19 cellular contexts compared by ENCODE assay signal in the genomic region with DNA sequence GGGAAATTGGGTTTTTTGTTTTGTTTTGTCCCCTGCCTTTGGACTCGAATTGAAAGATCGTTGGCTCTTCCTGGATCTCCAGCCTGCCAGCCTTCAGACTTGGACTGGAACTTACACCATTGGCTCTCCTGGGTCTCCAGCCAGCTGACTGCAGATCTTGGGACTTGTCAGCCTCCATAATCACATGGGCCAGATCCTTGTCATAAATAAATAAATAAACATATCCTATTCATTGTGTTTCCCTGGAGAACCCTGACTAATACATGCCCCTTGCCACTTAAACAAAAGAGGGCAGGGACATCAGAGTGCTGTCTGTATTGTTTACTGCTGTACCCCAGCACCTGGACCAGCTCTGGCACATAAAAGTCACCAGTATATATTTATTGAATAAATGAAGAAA.
"Had no signal": no experiment of that assay in that cellular context is flagged by ENCODE, and none has a peak within 500 bp of the region (broad histone marks: within the 10 kb centered on the region; RNA-seq: fewer than 3 reads in every experiment).

No MANE protein-coding gene starts in this region.

- H3K4me1 Mint-ChIP-seq: activated naive CD4-positive, alpha-beta T cell treated with anti-CD3 and anti-CD28 coated beads, Interleukin-2, amount 50 U/mL, for 24 hours had no signal

- H3K36me3 Mint-ChIP-seq: activated naive CD4-positive, alpha-beta T cell treated with anti-CD3 and anti-CD28 coated beads, Interleukin-2, amount 50 U/mL, for 24 hours; naive B cell had no signal

- H3K27ac Mint-ChIP-seq: activated naive CD4-positive, alpha-beta T cell treated with anti-CD3 and anti-CD28 coated beads, Interleukin-2, amount 50 U/mL, for 24 hours; naive B cell; neural progenitor cell; T-helper 2 cell treated with Interferon-gamma antibody and Interleukin-4, amounts not matched to agents 5 μg/mL and 100 μg/mL, for 36 hours had no signal

- H3K9me3 ChIP-seq: prostate gland, right lobe of liver, thyroid gland had no signal

- H3K4me3 ChIP-seq: lung, neural progenitor cell, prostate gland, right lobe of liver, thyroid gland had no signal

- H3K4me3 Mint-ChIP-seq: activated naive CD4-positive, alpha-beta T cell treated with anti-CD3 and anti-CD28 coated beads, Interleukin-2, amount 50 U/mL, for 24 hours; naive B cell; neural progenitor cell; T-helper 2 cell treated with Interferon-gamma antibody and Interleukin-4, amounts not matched to agents 5 μg/mL and 100 μg/mL, for 36 hours had no signal

- H3K27me3 ChIP-seq: foreskin keratinocyte, neural progenitor cell, right lobe of liver, thyroid gland had no signal

- DNase-seq: activated CD4-positive, alpha-beta T cell treated with anti-CD3 and anti-CD28 coated beads, Interleukin-2, amount 50 U/mL, for 4 hours; activated gamma-delta T cell; effector memory CD4-positive, alpha-beta T cell; foreskin keratinocyte; glutamatergic neuron; hypothalamus; islet precursor cell; left colon; naive B cell; right lobe of liver; stimulated activated CD8-positive, alpha-beta memory T cell treated with anti-CD3 and anti-CD28 coated beads, Interleukin-4, amount 100 ng/mL, for 48 hours; stimulated activated naive CD4-positive, alpha-beta T cell; SW 1271; thyroid gland had no signal

- H3K9me3 Mint-ChIP-seq: activated naive CD4-positive, alpha-beta T cell treated with anti-CD3 and anti-CD28 coated beads, Interleukin-2, amount 50 U/mL, for 24 hours; neural progenitor cell; T-helper 2 cell treated with Interferon-gamma antibody and Interleukin-4, amounts not matched to agents 5 μg/mL and 100 μg/mL, for 36 hours had no signal

- H3K36me3 ChIP-seq: neural progenitor cell, prostate gland, right lobe of liver, thyroid gland had no signal

- H3K4me1 ChIP-seq: foreskin keratinocyte, prostate gland, thyroid gland had no signal

- H3K27ac ChIP-seq: foreskin keratinocyte, neural progenitor cell, right lobe of liver, thyroid gland had no signal
